ENCODE assay signal across 2 cellular contexts in the genomic region with DNA sequence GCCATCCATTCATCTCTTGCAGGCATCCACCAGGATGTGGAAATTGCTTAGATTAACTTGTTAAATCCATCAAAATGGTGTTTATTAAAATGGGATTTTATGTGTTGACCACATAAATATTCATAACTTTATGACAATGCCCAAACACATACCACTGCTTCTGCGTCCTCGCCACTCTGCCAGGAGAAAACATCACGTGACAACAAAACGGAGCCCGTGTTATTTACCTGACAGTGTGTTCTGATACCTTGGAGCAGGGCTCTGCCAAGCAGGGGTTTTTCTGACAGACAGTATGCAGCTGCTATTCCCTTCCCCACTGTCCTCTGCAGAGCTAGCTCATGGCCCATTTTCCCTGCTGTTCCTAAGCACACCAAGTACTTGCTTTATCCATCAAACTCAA.
A peak's percentile ranks its signal among the peaks of the same experiment; 100 is the strongest.
TF ChIP-seq lines count a peak whose summit lies in the region.

No MANE protein-coding gene starts in this region.

TF ChIP-seq in HepG2, 621 proteins besides CTCF, POLR2A, EP300 and RAD21:
- TF ChIP-seq USF2 (IDR thresholded peaks at IDR 0.05; ENCODE audit: low read depth, low read length) (peak; percentile 51; the same call in 1 of the 2 replicates), USF2 (CRISPR knock-in tag; IDR thresholded peaks at IDR 0.05; ENCODE audit: borderline replicate concordance) (no peak), ZNF317 (CRISPR knock-in tag; IDR thresholded peaks at IDR 0.05) (no peak), RAD51 (IDR thresholded peaks at IDR 0.05; ENCODE audit: borderline replicate concordance) (peak; percentile 84; the same call in 1 of the 2 replicates), CEBPG (CRISPR knock-in tag; IDR thresholded peaks at IDR 0.05) (no peak)

TF ChIP-seq in K562, 482 proteins besides CTCF, POLR2A, EP300 and RAD21 (continued from another document):
- TF ChIP-seq, protein P1, sequence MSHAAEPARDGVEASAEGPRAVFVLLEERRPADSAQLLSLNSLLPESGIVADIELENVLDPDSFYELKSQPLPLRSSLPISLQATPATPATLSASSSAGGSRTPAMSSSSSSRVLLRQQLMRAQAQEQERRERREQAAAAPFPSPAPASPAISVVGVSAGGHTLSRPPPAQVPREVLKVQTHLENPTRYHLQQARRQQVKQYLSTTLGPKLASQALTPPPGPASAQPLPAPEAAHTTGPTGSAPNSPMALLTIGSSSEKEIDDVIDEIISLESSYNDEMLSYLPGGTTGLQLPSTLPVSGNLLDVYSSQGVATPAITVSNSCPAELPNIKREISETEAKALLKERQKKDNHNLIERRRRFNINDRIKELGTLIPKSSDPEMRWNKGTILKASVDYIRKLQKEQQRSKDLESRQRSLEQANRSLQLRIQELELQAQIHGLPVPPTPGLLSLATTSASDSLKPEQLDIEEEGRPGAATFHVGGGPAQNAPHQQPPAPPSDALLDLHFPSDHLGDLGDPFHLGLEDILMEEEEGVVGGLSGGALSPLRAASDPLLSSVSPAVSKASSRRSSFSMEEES (CRISPR knock-in tag; IDR thresholded peaks at IDR 0.05) = peak; percentile 77
- no peak for TF ChIP-seq MIER1 (IDR thresholded peaks at IDR 0.05; ENCODE audit: low read depth)
